ENCODE assay signal across 17 cellular contexts in genomic region chr5:149552761-149553160, GRCh38. TPM values are rescaled to one million over a fixed set of nuclear protein-coding genes. Genes with fewer than 3 reads are reported as not detected.
DNase-seq lines count a peak whose midpoint lies in the region; ATAC-seq, FAIRE-seq and TF ChIP-seq lines count a peak whose summit lies in the region.
"Had no signal": no experiment of that assay in that cellular context is flagged by ENCODE, and none has a peak within 500 bp of the region (broad histone marks: within the 10 kb centered on the region; RNA-seq: fewer than 3 reads in every experiment).

No MANE protein-coding gene starts in this region.

- TF ChIP-seq CTCF in GM12878 (IDR thresholded peaks at IDR 0.05 in 2 of 3, conservative IDR thresholded peaks at IDR 0.05 in 1 of 3; ENCODE audit: control insufficient read depth in 2 of 3, extremely low read depth in 1 of 3, insufficient read depth in 1 of 3, low read depth in 3 of 3, low read length in 3 of 3) (no peak), nephron (IDR thresholded peaks at IDR 0.05; ENCODE audit: unreplicated experiment in 3 of 3) (no peak)

- BruUV-seq in GM12878 (replicated peaks; lab: Mats Ljungman, UMichigan) = no TSS peak

- in situ Hi-C loops in GM12878 (cut with MboI) = loop anchor here (5.0 kb wide), 1 partner anchor 180 kb away; no protein-coding TSS in a partner anchor

- RAD21 ChIA-PET in GM12878 (lab: Charles Lee; ENCODE audit: unreplicated experiment) = interaction anchor here (1.0 to 2.1 kb wide), 2 partner anchors 14 to 65 kb away, joined by 4 to 20 read pairs; no protein-coding TSS in a partner anchor

- 96% methylated on average over 5 of the region's 5 CpGs for WGBS in GM12878 (ENCODE audit: insufficient coverage, insufficient replicate concordance, low lambda C conversion rate, missing lambda C conversion rate)

- TF ChIP-seq EP300 in GM12878 (IDR thresholded peaks at IDR 0.05; ENCODE audit: borderline replicate concordance in 1 of 2, control insufficient read depth in 1 of 2, low read depth in 2 of 2, low read length in 2 of 2) = no peak

- no peak for ATAC-seq in GM12878
- no peak for ATAC-seq in GM21515 (IDR thresholded peaks at IDR 0.05; ENCODE audit: unreplicated experiment)
- ATAC-seq: left cardiac atrium; naive thymus-derived CD4-positive, alpha-beta T cell had no signal

- SMC1A ChIA-PET in GM12878 (lab: Charles Lee; ENCODE audit: uncharacterized antibody, unreplicated experiment) = interaction anchor here (1.5 to 2.2 kb wide), 3 partner anchors 38 to 108 kb away, joined by 4 to 8 read pairs (median 7); no protein-coding TSS in a partner anchor

- H3K36me3 ChIP-seq in HUES6 (ENCODE audit: control insufficient read depth, insufficient read depth, low read length) (peaks cover 23% of the 10 kb centered on the region), GM12878 (ENCODE audit: control insufficient read depth in 2 of 2, insufficient read depth in 2 of 2, low read length in 1 of 2) (no peaks in the 10 kb centered on the region; a peak in 1 of 4 replicates)

- POLR2A ChIA-PET in GM12878 (lab: Charles Lee) = interaction anchor here (0.6 to 1.8 kb wide), 4 partner anchors 9 to 207 kb away, joined by 4 to 6 read pairs (median 5); partner anchors contain the start of gene GRPEL2

- no peaks in the 10 kb centered on the region for H4K20me1 ChIP-seq in GM12878 (ENCODE audit: control insufficient read depth, insufficient read depth)

- no peak overlapping the region for H3K27ac Mint-ChIP-seq in T-helper 2 cell treated with Interferon-gamma antibody and Interleukin-4, amounts not matched to agents 5 μg/mL and 100 μg/mL, for 36 hours
- H3K27ac Mint-ChIP-seq in nephron = no peak overlapping the region

- CTCF ChIA-PET in GM12878 (lab: Yijun Ruan, JAX) = interaction anchor here (0.9 to 5.4 kb wide), 8 partner anchors 9 to 197 kb away, joined by 3 to 39 read pairs (median 10); partner anchors contain the start of gene PCYOX1L

- no peak for FAIRE-seq in GM12878 (lab: Jason Lieb, UNC)
- FAIRE-seq: A204.1 had no signal

- no peaks in the 10 kb centered on the region for H3K27me3 Mint-ChIP-seq in T-helper 2 cell treated with Interferon-gamma antibody and Interleukin-4, amounts not matched to agents 5 μg/mL and 100 μg/mL, for 36 hours (ENCODE audit: low read depth)
- peaks cover 3% of the 10 kb centered on the region for H3K27me3 Mint-ChIP-seq in nephron (ENCODE audit: low read depth)
- H3K27me3 Mint-ChIP-seq: activated naive CD8-positive, alpha-beta T cell treated with anti-CD3 and anti-CD28 coated beads for 36 hours had no signal

- peaks cover 43% of the 10 kb centered on the region for H3K79me2 ChIP-seq in GM12878 (ENCODE audit: control insufficient read depth, insufficient read depth, low read length)

- H3K4me2 ChIP-seq in GM12878 (ENCODE audit: control insufficient read depth, insufficient read depth) = 0 out of 2 replicates have a peak overlapping the region, but pooled peaks have one; percentile 61

- H3K4me3 Mint-ChIP-seq in T-helper 2 cell treated with Interferon-gamma antibody and Interleukin-4, amounts not matched to agents 5 μg/mL and 100 μg/mL, for 36 hours = peak overlapping the region; percentile 32
- peak overlapping the region; percentile 19 to 44 (median 43) for H3K4me3 Mint-ChIP-seq in nephron

- H3K4me1 ChIP-seq in HUES6 (ENCODE audit: control insufficient read depth, insufficient read depth, low read length) (peaks cover 5% of the 10 kb centered on the region), GM12878 (ENCODE audit: control insufficient read depth, insufficient read depth, low read length) (no peaks in the 10 kb centered on the region; the same call in 1 of the 2 replicates)

- peaks cover 11% of the 10 kb centered on the region for H3K4me1 Mint-ChIP-seq in T-helper 2 cell treated with Interferon-gamma antibody and Interleukin-4, amounts not matched to agents 5 μg/mL and 100 μg/mL, for 36 hours (ENCODE audit: low read depth)
- peaks cover 15% of the 10 kb centered on the region for H3K4me1 Mint-ChIP-seq in nephron

- H2AFZ ChIP-seq in GM12878 (ENCODE audit: control insufficient read depth, low read depth, low read length) = no peak overlapping the region

- TF ChIP-seq RAD21 in GM12878 (IDR thresholded peaks at IDR 0.05; ENCODE audit: insufficient read depth, low read depth, low read length) = no peak

- no peaks in the 10 kb centered on the region for H3K9me3 ChIP-seq in HUES6 (ENCODE audit: control insufficient read depth, insufficient read depth, low read depth, low read length)
- no peaks in the 10 kb centered on the region for H3K9me3 ChIP-seq in GM12878 (replicated peaks; ENCODE audit: control insufficient read depth, insufficient read depth, low read length)
- H3K9me3 ChIP-seq: Caco-2 had no signal

- no peaks in the 10 kb centered on the region for H3K27me3 ChIP-seq in HUES6 (ENCODE audit: control insufficient read depth, insufficient read depth, low read length)
- no peaks in the 10 kb centered on the region for H3K27me3 ChIP-seq in GM12878 (replicated peaks in 1 of 2; ENCODE audit: control insufficient read depth in 2 of 2, insufficient read depth in 2 of 2, low read length in 1 of 2)

- H3K27ac ChIP-seq in HUES6 (ENCODE audit: low read depth, low read length) (no peak overlapping the region), GM12878 (ENCODE audit: control insufficient read depth, insufficient read depth) (no peak overlapping the region)
- H3K27ac ChIP-seq: WERI-Rb-1 had no signal

- H3K36me3 Mint-ChIP-seq in T-helper 2 cell treated with Interferon-gamma antibody and Interleukin-4, amounts not matched to agents 5 μg/mL and 100 μg/mL, for 36 hours (ENCODE audit: low read depth) = peaks cover 25% of the 10 kb centered on the region
- peaks cover 18% of the 10 kb centered on the region for H3K36me3 Mint-ChIP-seq in nephron (ENCODE audit: low read depth)

- intact Hi-C loops in GM12878 (cut with micrococcal nuclease; ENCODE audit: unreplicated experiment) = no loop called here

- no peak for TF ChIP-seq POLR2A in GM12878 (IDR thresholded peaks at IDR 0.05; ENCODE audit: low read depth, low read length)

- no peak for DNase-seq in T-helper 2 cell treated with Interferon-gamma antibody and Interleukin-4, amounts not matched to agents 5 μg/mL and 100 μg/mL, for 36 hours (ENCODE audit: low spot score)
- DNase-seq in T-helper 2 cell (no peak), GM12878 (ENCODE audit: low read depth, low spot score) (no peak), NCI-H187 (lab: John Stamatoyannopoulos, UW) (no peak), middle frontal gyrus (ENCODE audit: extremely low spot score, low spot score) (no peak)
- DNase-seq: activated naive CD8-positive, alpha-beta T cell treated with anti-CD3 and anti-CD28 coated beads for 36 hours; Caco-2; left cardiac atrium; naive thymus-derived CD4-positive, alpha-beta T cell; NCI-H1436; NCI-H446; stimulated activated CD4-positive, alpha-beta T cell treated with anti-CD3 and anti-CD28 coated beads, Interleukin-2, amount 100 ng/mL, for 48 hours; WERI-Rb-1 had no signal

- H3K4me3 ChIP-seq in HUES6 (ENCODE audit: low read depth, low read length) (peak overlapping the region; percentile 89), GM12878 (no peak overlapping the region)

- H3K9me3 Mint-ChIP-seq in T-helper 2 cell treated with Interferon-gamma antibody and Interleukin-4, amounts not matched to agents 5 μg/mL and 100 μg/mL, for 36 hours = no peaks in the 10 kb centered on the region
- no peaks in the 10 kb centered on the region for H3K9me3 Mint-ChIP-seq in nephron
- H3K9me3 Mint-ChIP-seq: activated naive CD8-positive, alpha-beta T cell treated with anti-CD3 and anti-CD28 coated beads for 36 hours had no signal

- no peak overlapping the region for H3K9ac ChIP-seq in HUES6 (ENCODE audit: low read length)
- H3K9ac ChIP-seq in GM12878 (ENCODE audit: control insufficient read depth, insufficient read depth, low read length) = no peak overlapping the region

TF ChIP-seq in GM12878, 131 proteins besides CTCF, POLR2A, EP300 and RAD21 (continues in another document):
- TF ChIP-seq STAT1 (conservative IDR thresholded peaks at IDR 0.05) = no peak

RNA-seq across cellular contexts. Expression of gene CSNK1A1, which starts 1.5 kb away (rescaled TPM):
- 312 and 318 TPM in 2 replicates for total RNA-seq in GM12878 (2013; cell fraction: nucleolus; rRNA removed)
- total RNA-seq in GM12878 (2014; rRNA removed) (146 and 155 TPM in 2 replicates), GM12878 (2014; rRNA removed; fragmentation: Illumina TruSeq; extraction: Trizol) (126 and 134 TPM in 2 replicates), GM12878 (2021) (138 and 143 TPM in 2 replicates)
- 53.0 TPM for polyA plus RNA-seq in GM12878 (2011; ENCODE audit: low read depth)
- polyA plus RNA-seq in GM12878 (2011; rRNA removed) (132 and 184 TPM in 2 replicates), GM12878 (2014; fragmentation: Illumina TruSeq; extraction: Trizol) (107 and 127 TPM in 2 replicates), GM12878 (2014; fragmentation: Nextera tagmentation; extraction: Ambion mirVana) (10 to 100 TPM; 53.3 to 62.0 TPM), GM12878 (2014; rRNA removed) (104 and 106 TPM in 2 replicates), GM12878 (2016; fragmentation: Nextera tagmentation; extraction: Ambion mirVana) (100 to 1,000 TPM; 134 to 147 TPM)
- 61.7 and 81.7 TPM in 2 replicates for polyA plus RNA-seq in GM12878 (2011; cell fraction: cytosol; rRNA removed)
- polyA plus RNA-seq in GM12878 (2011; cell fraction: nucleus; rRNA removed) = 69.8 and 72.5 TPM in 2 replicates
- polyA plus RNA-seq in GM12878 (2012) = 54.7 and 73.9 TPM in 2 replicates
- 169 and 189 TPM in 2 replicates for polyA minus RNA-seq in GM12878 (2011; rRNA and poly(A)+ RNA removed)
- 61.2 and 75.4 TPM in 2 replicates for polyA minus RNA-seq in GM12878 (2011; cell fraction: cytosol; rRNA and poly(A)+ RNA removed)
- 80.2 and 126 TPM in 2 replicates for polyA minus RNA-seq in GM12878 (2011; cell fraction: nucleus; rRNA and poly(A)+ RNA removed)

RNA-seq across cellular contexts. Expression of gene ARHGEF37, which starts 28.5 kb away (rescaled TPM):
- 0.17 and 0.32 TPM in 2 replicates for total RNA-seq in GM12878 (2013; cell fraction: nucleolus; rRNA removed)
- total RNA-seq in GM12878 (2014; rRNA removed) (0.49 and 0.62 TPM in 2 replicates), GM12878 (2014; rRNA removed; fragmentation: Illumina TruSeq; extraction: Trizol) (0.85 and 0.97 TPM in 2 replicates), GM12878 (2021) (1.1 and 1.2 TPM in 2 replicates)
- 0.05 TPM for polyA plus RNA-seq in GM12878 (2011; ENCODE audit: low read depth)
- polyA plus RNA-seq in GM12878 (2011; rRNA removed) (0.29 and 0.52 TPM in 2 replicates), GM12878 (2014; fragmentation: Illumina TruSeq; extraction: Trizol) (0.60 and 0.65 TPM in 2 replicates), GM12878 (2014; fragmentation: Nextera tagmentation; extraction: Ambion mirVana) (under 1 TPM; 0.16 to 0.23 TPM), GM12878 (2014; rRNA removed) (0.58 and 0.63 TPM in 2 replicates), GM12878 (2016; fragmentation: Nextera tagmentation; extraction: Ambion mirVana) (1 to 10 TPM in 1 of 2 experiments, under 1 TPM in 1; 0.78 to 1.1 TPM)
- polyA plus RNA-seq in GM12878 (2011; cell fraction: cytosol; rRNA removed) = 0.10 and 0.17 TPM in 2 replicates
- polyA plus RNA-seq in GM12878 (2011; cell fraction: nucleus; rRNA removed) = 0.36 and 0.44 TPM in 2 replicates
- 0.20 and 0.48 TPM in 2 replicates for polyA plus RNA-seq in GM12878 (2012)
- polyA minus RNA-seq in GM12878 (2011; rRNA and poly(A)+ RNA removed) = 0.07 and 0.15 TPM in 2 replicates
- polyA minus RNA-seq in GM12878 (2011; cell fraction: cytosol; rRNA and poly(A)+ RNA removed) = not detected in 2 replicates
- polyA minus RNA-seq in GM12878 (2011; cell fraction: nucleus; rRNA and poly(A)+ RNA removed) = 0.10 and 0.24 TPM in 2 replicates
